39 cellular contexts compared by ENCODE assay signal in genomic region chr19:43631491-43631890, GRCh38. TPM values are rescaled to one million over a fixed set of nuclear protein-coding genes. Genes with fewer than 3 reads are reported as not detected.
"Had no signal": no experiment of that assay in that cellular context is flagged by ENCODE, and none has a peak within 500 bp of the region (broad histone marks: within the 10 kb centered on the region; RNA-seq: fewer than 3 reads in every experiment).

No MANE protein-coding gene starts in this region.

- H3K4me1 Mint-ChIP-seq: activated naive CD4-positive, alpha-beta T cell treated with anti-CD3 and anti-CD28 coated beads, Interleukin-2, amount 50 U/mL, for 24 hours; activated naive CD8-positive, alpha-beta T cell treated with anti-CD3 and anti-CD28 coated beads for 36 hours; activated naive CD8-positive, alpha-beta T cell treated with anti-CD3 and anti-CD28 coated beads, Interleukin-2, amount 50 U/mL, for 24 hours; activated T-helper 17 cell treated with anti-CD3 and anti-CD28 coated beads, Interleukin-2, amount 50 U/mL, for 72 hours had no signal

- H3K4me3 ChIP-seq: adrenal gland, ascending aorta, body of pancreas, breast epithelium, cardiac muscle cell had no signal

- H3K36me3 ChIP-seq: adrenal gland, ascending aorta, brain microvascular endothelial cell, breast epithelium, cardiac muscle cell had no signal

- H3K27me3 Mint-ChIP-seq: activated naive CD4-positive, alpha-beta T cell treated with anti-CD3 and anti-CD28 coated beads, Interleukin-2, amount 50 U/mL, for 24 hours; brain had no signal

- H3K4me1 ChIP-seq: ascending aorta, breast epithelium had no signal

- H3K27ac Mint-ChIP-seq: activated naive CD4-positive, alpha-beta T cell treated with anti-CD3 and anti-CD28 coated beads for 36 hours; activated naive CD4-positive, alpha-beta T cell treated with anti-CD3 and anti-CD28 coated beads, Interleukin-2, amount 10 ng/mL, durations not matched to agents 7 days and 5 days; activated naive CD4-positive, alpha-beta T cell treated with anti-CD3 and anti-CD28 coated beads, Interleukin-2, amount 50 U/mL, for 24 hours; activated naive CD4-positive, alpha-beta T cell treated with anti-CD3 and anti-CD28 coated beads, Interleukin-2, amount 50 U/mL, for 72 hours; activated naive CD8-positive, alpha-beta T cell; activated naive CD8-positive, alpha-beta T cell treated with anti-CD3 and anti-CD28 coated beads for 36 hours; activated naive CD8-positive, alpha-beta T cell treated with anti-CD3 and anti-CD28 coated beads, Interleukin-2, amount 10 ng/mL, durations not matched to agents 7 days and 5 days; activated naive CD8-positive, alpha-beta T cell treated with anti-CD3 and anti-CD28 coated beads, Interleukin-2, amount 50 U/mL, for 24 hours; activated T-cell treated with anti-CD3 and anti-CD28 coated beads, Interleukin-2, amount 50 U/mL, for 24 hours; activated T-cell treated with anti-CD3 and anti-CD28 coated beads, Interleukin-2, amount 50 U/mL, for 72 hours; activated T-helper 1 cell treated with anti-CD3 and anti-CD28 coated beads, Interleukin-12 subunit alpha, Interleukin-12 subunit beta, Interleukin-2, Interleukin-4 antibody, amounts not matched to agents 30 ng/mL and 10 ng/mL and 1 ng/mL, durations not matched to agents 14 hours and 24 hours and 36 hours; activated T-helper 17 cell treated with anti-CD3 and anti-CD28 coated beads, Interleukin-2, amount 50 U/mL, for 72 hours; activated T-helper 2 cell treated with anti-CD3 and anti-CD28 coated beads, Interferon-gamma antibody, Interleukin-2, Interleukin-4, amounts not matched to agents 10 μg/mL and 5 μg/mL and 100 μg/mL, durations not matched to agents 14 hours and 24 hours and 36 hours had no signal

- H3K9me3 Mint-ChIP-seq: activated naive CD4-positive, alpha-beta T cell treated with anti-CD3 and anti-CD28 coated beads for 36 hours; activated naive CD4-positive, alpha-beta T cell treated with anti-CD3 and anti-CD28 coated beads, Interleukin-2, amount 10 ng/mL, durations not matched to agents 7 days and 5 days; activated naive CD4-positive, alpha-beta T cell treated with anti-CD3 and anti-CD28 coated beads, Interleukin-2, amount 50 U/mL, for 24 hours; activated naive CD4-positive, alpha-beta T cell treated with anti-CD3 and anti-CD28 coated beads, Interleukin-2, amount 50 U/mL, for 72 hours; activated naive CD8-positive, alpha-beta T cell treated with anti-CD3 and anti-CD28 coated beads for 36 hours; activated naive CD8-positive, alpha-beta T cell treated with anti-CD3 and anti-CD28 coated beads, Interleukin-2, amount 10 ng/mL, durations not matched to agents 7 days and 5 days; activated naive CD8-positive, alpha-beta T cell treated with anti-CD3 and anti-CD28 coated beads, Interleukin-2, amount 50 U/mL, for 24 hours; activated T-cell treated with anti-CD3 and anti-CD28 coated beads, Interleukin-2, amount 50 U/mL, for 24 hours; activated T-cell treated with anti-CD3 and anti-CD28 coated beads, Interleukin-2, amount 50 U/mL, for 4 hours; activated T-cell treated with anti-CD3 and anti-CD28 coated beads, Interleukin-2, amount 50 U/mL, for 72 hours; activated T-helper 1 cell treated with anti-CD3 and anti-CD28 coated beads, Interleukin-12 subunit alpha, Interleukin-12 subunit beta, Interleukin-2, Interleukin-4 antibody, amounts not matched to agents 30 ng/mL and 10 ng/mL and 1 ng/mL, durations not matched to agents 14 hours and 24 hours and 36 hours; activated T-helper 17 cell treated with anti-CD3 and anti-CD28 coated beads, Interleukin-2, amount 50 U/mL, for 72 hours; activated T-helper 2 cell treated with anti-CD3 and anti-CD28 coated beads, Interferon-gamma antibody, Interleukin-2, Interleukin-4, amounts not matched to agents 10 μg/mL and 5 μg/mL and 100 μg/mL, durations not matched to agents 14 hours and 24 hours and 36 hours; brain; central memory CD8-positive, alpha-beta T cell had no signal

- H3K27me3 ChIP-seq: adrenal gland, ascending aorta, body of pancreas, brain microvascular endothelial cell, breast epithelium, cardiac muscle cell had no signal

- H3K27ac ChIP-seq: adrenal gland, ascending aorta, body of pancreas, brain microvascular endothelial cell, breast epithelium, cardiac muscle cell had no signal

- H3K4me3 Mint-ChIP-seq: activated naive CD4-positive, alpha-beta T cell treated with anti-CD3 and anti-CD28 coated beads for 36 hours; activated naive CD4-positive, alpha-beta T cell treated with anti-CD3 and anti-CD28 coated beads, Interleukin-2, amount 10 ng/mL, durations not matched to agents 7 days and 5 days; activated naive CD4-positive, alpha-beta T cell treated with anti-CD3 and anti-CD28 coated beads, Interleukin-2, amount 50 U/mL, for 24 hours; activated naive CD8-positive, alpha-beta T cell; activated naive CD8-positive, alpha-beta T cell treated with anti-CD3 and anti-CD28 coated beads for 36 hours; activated naive CD8-positive, alpha-beta T cell treated with anti-CD3 and anti-CD28 coated beads, Interleukin-2, amount 10 ng/mL, durations not matched to agents 7 days and 5 days; activated naive CD8-positive, alpha-beta T cell treated with anti-CD3 and anti-CD28 coated beads, Interleukin-2, amount 50 U/mL, for 24 hours; activated T-cell treated with anti-CD3 and anti-CD28 coated beads, Interleukin-2, amount 50 U/mL, for 24 hours; activated T-cell treated with anti-CD3 and anti-CD28 coated beads, Interleukin-2, amount 50 U/mL, for 4 hours; activated T-cell treated with anti-CD3 and anti-CD28 coated beads, Interleukin-2, amount 50 U/mL, for 72 hours; activated T-helper 1 cell treated with anti-CD3 and anti-CD28 coated beads, Interleukin-12 subunit alpha, Interleukin-12 subunit beta, Interleukin-2, Interleukin-4 antibody, amounts not matched to agents 30 ng/mL and 10 ng/mL and 1 ng/mL, durations not matched to agents 14 hours and 24 hours and 36 hours; activated T-helper 17 cell treated with anti-CD3 and anti-CD28 coated beads, Interleukin-2, amount 50 U/mL, for 72 hours; central memory CD8-positive, alpha-beta T cell had no signal

- H3K9me3 ChIP-seq: adrenal gland, ascending aorta, body of pancreas, breast epithelium had no signal

- DNase-seq: activated effector memory CD4-positive, alpha-beta T cell treated with anti-CD3 and anti-CD28 coated beads, Interleukin-2, amount 50 U/mL, for 16 hours; activated effector memory CD4-positive, alpha-beta T cell treated with Interleukin-2 at 50 U/mL for 16 hours; activated gamma-delta T cell; activated gamma-delta T cell treated with Interleukin-2 at 50 U/mL for 16 hours; activated naive CD4-positive, alpha-beta T cell; activated naive CD4-positive, alpha-beta T cell treated with anti-CD3 and anti-CD28 coated beads for 36 hours; activated naive CD4-positive, alpha-beta T cell treated with anti-CD3 and anti-CD28 coated beads, Interleukin-2, amount 10 ng/mL, durations not matched to agents 7 days and 5 days; activated naive CD4-positive, alpha-beta T cell treated with anti-CD3 and anti-CD28 coated beads, Interleukin-2, amount 50 U/mL, for 16 hours; activated naive CD4-positive, alpha-beta T cell treated with Interleukin-2 at 50 U/mL for 16 hours; activated naive CD8-positive, alpha-beta T cell treated with anti-CD3 and anti-CD28 coated beads for 36 hours; activated naive CD8-positive, alpha-beta T cell treated with anti-CD3 and anti-CD28 coated beads, Interleukin-2, amount 10 ng/mL, durations not matched to agents 7 days and 5 days; activated naive CD8-positive, alpha-beta T cell treated with anti-CD3 and anti-CD28 coated beads, Interleukin-2, amount 50 U/mL, for 24 hours; activated T-cell treated with anti-CD3 and anti-CD28 coated beads, Interleukin-2, amount 50 U/mL, for 24 hours; activated T-cell treated with anti-CD3 and anti-CD28 coated beads, Interleukin-2, amount 50 U/mL, for 4 hours; activated T-cell treated with anti-CD3 and anti-CD28 coated beads, Interleukin-2, amount 50 U/mL, for 48 hours; activated T-cell treated with anti-CD3 and anti-CD28 coated beads, Interleukin-2, amount 50 U/mL, for 72 hours; adrenal gland; amniotic stem cell; amygdala; anterior cingulate cortex; aorta; body of pancreas; brain microvascular endothelial cell; caudate nucleus; central memory CD4-positive, alpha-beta T cell; cerebellar nuclear complex had no signal

- FAIRE-seq: astrocyte, bronchial epithelial cell had no signal

- ATAC-seq: activated naive CD4-positive, alpha-beta T cell treated with anti-CD3 and anti-CD28 coated beads, Interleukin-2, amount 50 U/mL, for 72 hours; activated naive CD8-positive, alpha-beta T cell treated with anti-CD3 and anti-CD28 coated beads, Interleukin-2, amount 50 U/mL, for 24 hours; activated T-cell treated with anti-CD3 and anti-CD28 coated beads, Interleukin-2, amount 50 U/mL, for 4 hours; activated T-cell treated with anti-CD3 and anti-CD28 coated beads, Interleukin-2, amount 50 U/mL, for 72 hours; activated T-helper 17 cell treated with anti-CD3 and anti-CD28 coated beads, Interleukin-2, amount 50 U/mL, for 72 hours; body of pancreas had no signal

- H3K36me3 Mint-ChIP-seq: activated naive CD4-positive, alpha-beta T cell treated with anti-CD3 and anti-CD28 coated beads, Interleukin-2, amount 10 ng/mL, durations not matched to agents 7 days and 5 days; activated naive CD4-positive, alpha-beta T cell treated with anti-CD3 and anti-CD28 coated beads, Interleukin-2, amount 50 U/mL, for 24 hours; activated naive CD4-positive, alpha-beta T cell treated with anti-CD3 and anti-CD28 coated beads, Interleukin-2, amount 50 U/mL, for 72 hours; activated naive CD8-positive, alpha-beta T cell; activated naive CD8-positive, alpha-beta T cell treated with anti-CD3 and anti-CD28 coated beads for 36 hours; activated naive CD8-positive, alpha-beta T cell treated with anti-CD3 and anti-CD28 coated beads, Interleukin-2, amount 10 ng/mL, durations not matched to agents 7 days and 5 days had no signal

RNA-seq across cellular contexts. Expression of gene SRRM5, which starts 19.6 kb away (rescaled TPM):
- total RNA-seq: bronchial epithelial cell had no signal
